ENCODE assay signal across 8 cellular contexts in the genomic region with DNA sequence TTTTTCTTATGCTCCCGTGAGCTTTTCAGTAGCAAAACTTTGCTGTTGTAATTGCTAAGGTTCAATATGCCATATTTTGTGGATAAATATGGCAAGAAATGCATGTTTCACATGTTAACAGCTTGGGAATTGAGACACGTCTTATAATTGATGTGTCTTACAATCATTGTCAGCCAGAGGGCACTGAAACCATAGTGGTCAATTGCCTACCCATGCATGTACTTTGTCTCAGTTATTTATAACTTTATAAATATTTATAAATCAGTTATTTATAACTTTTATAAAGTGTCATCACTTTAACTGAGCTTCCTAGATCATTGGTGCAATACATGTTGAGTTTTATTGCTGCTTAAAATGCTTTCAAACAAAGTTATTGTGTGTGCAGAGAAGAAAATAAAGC.
A peak's percentile ranks its signal among the peaks of the same experiment; 100 is the strongest.
DNase-seq lines count a peak whose midpoint lies in the region; ATAC-seq lines count a peak whose summit lies in the region.

No MANE protein-coding gene starts in this region.

- ATAC-seq in GM19397 (IDR thresholded peaks at IDR 0.05; ENCODE audit: unreplicated experiment) (no peak), HG03135 (IDR thresholded peaks at IDR 0.05; ENCODE audit: unreplicated experiment) (no peak)

- DNase-seq in NCI-H510A treated with DMSO at 0.1 percent for 48 hours (lab: John Stamatoyannopoulos, UW) (peak; percentile 46), NCI-H510A (lab: John Stamatoyannopoulos, UW) (no peak), HCEC 1CT (peak; percentile 41), T follicular helper cell (ENCODE audit: low read depth) (peak; percentile 9), globus pallidus (ENCODE audit: low spot score) (peak; percentile 55)
- peak; percentile 24 for DNase-seq in stimulated activated CD8-positive, alpha-beta memory T cell treated with anti-CD3 and anti-CD28 coated beads, Interleukin-4, amount 100 ng/mL, for 48 hours
